ENCODE assay signal across 3 cellular contexts in genomic region chr11:70643642-70644041, GRCh38.
TF ChIP-seq lines count a peak whose summit lies in the region.

No MANE protein-coding gene starts in this region.

TF ChIP-seq in A549, 52 proteins besides CTCF, POLR2A, EP300 and RAD21:
- TF ChIP-seq MAZ (IDR thresholded peaks at IDR 0.05; ENCODE audit: borderline replicate concordance, low read depth, low read length) (no peak), EHMT2 (IDR thresholded peaks at IDR 0.05; ENCODE audit: low read depth) (no peak), KDM1A (IDR thresholded peaks at IDR 0.05; ENCODE audit: low read depth) (no peak), ESRRA (IDR thresholded peaks at IDR 0.05; ENCODE audit: borderline replicate concordance, low read length) (no peak), FOSL2 (IDR thresholded peaks at IDR 0.05) (no peak), FOSL2 (CRISPR knock-in tag; IDR thresholded peaks at IDR 0.05) (no peak), BHLHE40 (IDR thresholded peaks at IDR 0.05; ENCODE audit: low read depth, low read length) (no peak)
TF ChIP-seq in A549: peak in this region for 0.

TF ChIP-seq in IMR-90, 13 proteins besides CTCF, POLR2A, EP300 and RAD21:
- TF ChIP-seq RCOR1 (IDR thresholded peaks at IDR 0.05; ENCODE audit: insufficient replicate concordance, low read length) (no peak), SMC3 (IDR thresholded peaks at IDR 0.05; ENCODE audit: low read depth, low read length) (no peak), CHD1 (IDR thresholded peaks at IDR 0.05; ENCODE audit: low read depth, low read length) (no peak), MAFK (IDR thresholded peaks at IDR 0.05; ENCODE audit: low read depth, low read length) (no peak), FOS (IDR thresholded peaks at IDR 0.05; ENCODE audit: low read depth, low read length) (no peak), MXI1 (IDR thresholded peaks at IDR 0.05; ENCODE audit: borderline replicate concordance, low read depth, low read length) (no peak)

TF ChIP-seq in H1, 55 proteins besides CTCF, POLR2A, EP300 and RAD21:
- TF ChIP-seq MAX (IDR thresholded peaks at IDR 0.05) (peak; percentile 45; the same call in 1 of the 2 replicates), FOSL1 (IDR thresholded peaks at IDR 0.05; ENCODE audit: insufficient read depth, low read depth, low read length) (no peak)
